Comparison of ENCODE assay signal across 8 cellular contexts in the genomic region with DNA sequence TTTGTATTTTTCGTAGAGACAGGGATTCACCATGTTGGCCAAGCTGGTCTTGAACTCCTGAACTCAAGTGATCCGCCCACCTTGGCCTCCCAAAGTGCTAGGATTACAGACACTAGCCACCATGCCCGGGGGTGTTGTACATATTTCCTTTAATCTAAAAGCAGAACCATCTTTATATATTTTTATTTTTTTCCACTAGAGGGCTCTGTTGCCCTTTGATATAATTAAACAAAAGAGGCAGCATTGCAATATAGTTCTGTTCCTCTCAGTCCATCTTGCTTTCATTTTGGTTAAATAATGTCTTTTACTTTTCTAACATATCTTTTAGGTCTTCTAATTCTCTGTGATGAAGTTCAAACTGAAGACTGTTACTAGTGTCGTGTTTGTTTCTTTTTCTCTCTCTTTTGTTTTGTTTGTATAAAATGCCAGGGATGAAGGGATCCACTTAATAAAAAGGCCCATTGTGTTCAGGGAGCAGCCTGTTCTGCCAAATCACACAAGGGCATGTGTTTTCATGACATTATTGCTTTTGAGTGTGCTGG. TPM values are rescaled to one million over a fixed set of nuclear protein-coding genes. Genes with fewer than 3 reads are reported as not detected.
DNase-seq lines count a peak whose midpoint lies in the region; ATAC-seq and TF ChIP-seq lines count a peak whose summit lies in the region.

No MANE protein-coding gene starts in this region.

- H3K9me3 Mint-ChIP-seq in Calu3 (ENCODE audit: low read depth, unreplicated experiment) = no peaks in the 10 kb centered on the region
- H3K9me3 Mint-ChIP-seq in activated naive CD4-positive, alpha-beta T cell treated with anti-CD3 and anti-CD28 coated beads, Interleukin-2, amount 10 ng/mL, durations not matched to agents 7 days and 5 days = no peaks in the 10 kb centered on the region

- H3K36me3 Mint-ChIP-seq in Calu3 (ENCODE audit: insufficient read depth, unreplicated experiment) = no peaks in the 10 kb centered on the region
- H3K36me3 Mint-ChIP-seq in activated naive CD4-positive, alpha-beta T cell treated with anti-CD3 and anti-CD28 coated beads, Interleukin-2, amount 10 ng/mL, durations not matched to agents 7 days and 5 days = peaks cover 5% of the 10 kb centered on the region

- intact Hi-C loops in Calu3 (cut with micrococcal nuclease; ENCODE audit: unreplicated experiment) (loop anchor here (1.0 to 10.0 kb wide), 4 partner anchors 112 to 1480 kb away; no protein-coding TSS in a partner anchor), head of caudate nucleus (cut with DNase I) (loop anchor here (5.0 kb wide), 1 partner anchor 114 kb away; no protein-coding TSS in a partner anchor)

- peak overlapping the region; percentile 39 for H3K4me3 Mint-ChIP-seq in Calu3 (ENCODE audit: low read depth, unreplicated experiment)
- no peak overlapping the region for H3K4me3 Mint-ChIP-seq in activated naive CD4-positive, alpha-beta T cell treated with anti-CD3 and anti-CD28 coated beads, Interleukin-2, amount 10 ng/mL, durations not matched to agents 7 days and 5 days

- H3K27ac Mint-ChIP-seq in Calu3 (ENCODE audit: unreplicated experiment) = peak overlapping the region; percentile 46
- H3K27ac Mint-ChIP-seq in activated naive CD4-positive, alpha-beta T cell treated with anti-CD3 and anti-CD28 coated beads, Interleukin-2, amount 10 ng/mL, durations not matched to agents 7 days and 5 days = peak overlapping the region; percentile 77

- DNase-seq in Calu3 (peak; percentile 32), NCI-H524 (lab: John Stamatoyannopoulos, UW) (peak; percentile 10 to 71), head of caudate nucleus (peak in 28 of 42 donors; percentile 32 to 84 (median 55)), putamen (ENCODE audit: low spot score) (peak; percentile 87)
- DNase-seq in activated naive CD4-positive, alpha-beta T cell treated with anti-CD3 and anti-CD28 coated beads, Interleukin-2, amount 10 ng/mL, durations not matched to agents 7 days and 5 days = peak; percentile 32

- peak; percentile 75 for ATAC-seq in GM19023 (IDR thresholded peaks at IDR 0.05; ENCODE audit: unreplicated experiment)
- peak; percentile 88 for ATAC-seq in HG03378 (IDR thresholded peaks at IDR 0.05; ENCODE audit: unreplicated experiment)
- no peak for ATAC-seq in GM21447 (IDR thresholded peaks at IDR 0.05; ENCODE audit: unreplicated experiment)

- CTCF ChIA-PET in Calu3 (lab: Charles Lee) = no interaction called here
- CTCF ChIA-PET in activated naive CD4-positive, alpha-beta T cell treated with anti-CD3 and anti-CD28 coated beads, Interleukin-2, amount 10 ng/mL, durations not matched to agents 7 days and 5 days (lab: Charles Lee) = interaction anchor here (0.6 to 2.7 kb wide), 4 partner anchors 20 to 114 kb away, joined by 3 to 15 read pairs (median 4); no protein-coding TSS in a partner anchor

- no peaks in the 10 kb centered on the region for H3K27me3 Mint-ChIP-seq in Calu3 (ENCODE audit: unreplicated experiment)
- H3K27me3 Mint-ChIP-seq in activated naive CD4-positive, alpha-beta T cell treated with anti-CD3 and anti-CD28 coated beads, Interleukin-2, amount 10 ng/mL, durations not matched to agents 7 days and 5 days = no peaks in the 10 kb centered on the region

- BruUV-seq in Calu3 (replicated peaks; lab: Mats Ljungman, UMichigan) = no TSS peak

- TF ChIP-seq CTCF in Calu3 (IDR thresholded peaks at IDR 0.05; ENCODE audit: unreplicated experiment) = peak; percentile 60

- peaks cover 8% of the 10 kb centered on the region for H3K4me1 Mint-ChIP-seq in Calu3 (ENCODE audit: low read depth, unreplicated experiment)
- peaks cover 2% of the 10 kb centered on the region for H3K4me1 Mint-ChIP-seq in activated naive CD4-positive, alpha-beta T cell treated with anti-CD3 and anti-CD28 coated beads, Interleukin-2, amount 10 ng/mL, durations not matched to agents 7 days and 5 days

RNA-seq across cellular contexts. Expression of a gene that starts 23.4 kb away (rescaled TPM):
- total RNA-seq in Calu3 (2022) = 32.3 and 33.5 TPM in 2 replicates

Comparison
In these comparisons a context has a peak if more than half of its experiments do, and no peak if none do; other contexts are left out.
1. DNase-seq: peak in every context shown above with its lines; median percentile 87 in putamen; 55 in head of caudate nucleus; 40 in NCI-H524; 32 in Calu3; 32 in activated naive CD4-positive, alpha-beta T cell treated with anti-CD3 and anti-CD28 coated beads, Interleukin-2, amount 10 ng/mL, durations not matched to agents 7 days and 5 days.